13 cellular contexts compared by ENCODE assay signal in genomic region chr14:76964695-76965094, GRCh38.
DNase-seq lines count a peak whose midpoint lies in the region; ATAC-seq, FAIRE-seq and TF ChIP-seq lines count a peak whose summit lies in the region.
"Had no signal": no experiment of that assay in that cellular context is flagged by ENCODE, and none has a peak within 500 bp of the region (broad histone marks: within the 10 kb centered on the region; RNA-seq: fewer than 3 reads in every experiment).

No MANE protein-coding gene starts in this region.

- no TSS peak for BruUV-seq in OCI-LY7 (replicated peaks; lab: Mats Ljungman, UMichigan)
- no TSS peak for BruUV-seq in Calu3 (replicated peaks; lab: Mats Ljungman, UMichigan)

- H4K20me1 ChIP-seq in keratinocyte (ENCODE audit: control insufficient read depth, extremely low read depth, insufficient read depth, low read length): no peaks in the 10 kb centered on the region
- H4K20me1 ChIP-seq in OCI-LY7 (ENCODE audit: insufficient read depth, low read length): no peaks in the 10 kb centered on the region

- FAIRE-seq in keratinocyte (lab: Jason Lieb, UNC): no peak

- TF ChIP-seq EP300 in suprapubic skin (IDR thresholded peaks at IDR 0.05): no peak

- intact Hi-C loops in right cardiac atrium (cut with DNase I) (no loop called here), OCI-LY7 (cut with micrococcal nuclease; ENCODE audit: unreplicated experiment) (no loop called here), Calu3 (cut with micrococcal nuclease; ENCODE audit: unreplicated experiment) (loop anchor here (5.0 kb wide), 2 partner anchors 47 to 58 kb away; no protein-coding TSS in a partner anchor)

- peak overlapping the region; percentile 27 to 31 for H3K27ac ChIP-seq in right atrium auricular region
- no peak overlapping the region for H3K27ac ChIP-seq in right cardiac atrium (ENCODE audit: low read length)
- H3K27ac ChIP-seq in keratinocyte (ENCODE audit: control insufficient read depth, insufficient read depth, low read length): no peak overlapping the region
- peak overlapping the region; percentile 56 for H3K27ac ChIP-seq in suprapubic skin
- H3K27ac ChIP-seq in OCI-LY7 (ENCODE audit: low read depth, low read length, poor library complexity, severe bottlenecking): no peak overlapping the region
- H3K27ac ChIP-seq: esophagus muscularis mucosa, lower lobe of right lung had no signal

- DNase-seq in right atrium auricular region (ENCODE audit: low spot score) (no peak), right cardiac atrium (no peak), T-helper 17 cell (no peak), keratinocyte (ENCODE audit: low read depth, low spot score) (no peak), suprapubic skin (ENCODE audit: low spot score in 2 of 2) (no peak), OCI-LY7 (ENCODE audit: low spot score) (no peak), MG63 (no peak), Calu3 (no peak)
- DNase-seq: activated gamma-delta T cell, hypothalamus, lower lobe of right lung, Right ventricle myocardium superior had no signal

- peaks cover 3% of the 10 kb centered on the region for H3K9me1 ChIP-seq in keratinocyte (ENCODE audit: control insufficient read depth, extremely low read depth, insufficient read depth, low read length)

- H3K4me1 ChIP-seq in right atrium auricular region (peaks cover 0 to 25% of the 10 kb centered on the region in 2 donors), right cardiac atrium (ENCODE audit: control insufficient read depth, insufficient read depth, low read length) (no peaks in the 10 kb centered on the region), keratinocyte (ENCODE audit: control insufficient read depth, extremely low read depth, insufficient read depth, low read length) (peaks cover 33% of the 10 kb centered on the region), suprapubic skin (peaks cover 28% of the 10 kb centered on the region), OCI-LY7 (ENCODE audit: insufficient read depth, low read length, poor library complexity, severe bottlenecking) (peaks cover 16% of the 10 kb centered on the region)

- H3K27me3 ChIP-seq in right atrium auricular region (no peaks in the 10 kb centered on the region), right cardiac atrium (ENCODE audit: control insufficient read depth, insufficient read depth) (no peaks in the 10 kb centered on the region), keratinocyte (ENCODE audit: control insufficient read depth, extremely low read depth, insufficient read depth, low read length) (no peaks in the 10 kb centered on the region), suprapubic skin (no peaks in the 10 kb centered on the region), MG63 (no peaks in the 10 kb centered on the region)
- H3K27me3 ChIP-seq: esophagus muscularis mucosa had no signal

- ATAC-seq in right cardiac atrium: no peak
- no peak for ATAC-seq in T-helper 17 cell
- ATAC-seq: lower lobe of right lung had no signal

- H3K4me1 Mint-ChIP-seq in T-helper 17 cell: peaks cover 33% of the 10 kb centered on the region
- H3K4me1 Mint-ChIP-seq in Calu3 (ENCODE audit: low read depth, unreplicated experiment): peaks cover 55% of the 10 kb centered on the region

- H3K9ac ChIP-seq in keratinocyte (ENCODE audit: control insufficient read depth, extremely low read depth, insufficient read depth, low read length): peak overlapping the region; percentile 3

- H3K4me3 ChIP-seq in right atrium auricular region (no peak overlapping the region), right cardiac atrium (ENCODE audit: low read length) (no peak overlapping the region), keratinocyte (ENCODE audit: control insufficient read depth in 2 of 3, extremely low read depth in 1 of 3, insufficient read depth in 2 of 3, low read depth in 1 of 3, low read length in 3 of 3) (no peak overlapping the region), suprapubic skin (no peak overlapping the region), OCI-LY7 (ENCODE audit: low read depth, low read length, poor library complexity, severe bottlenecking) (no peak overlapping the region), MG63 (no peak overlapping the region)
- H3K4me3 ChIP-seq: esophagus muscularis mucosa, lower lobe of right lung had no signal

- dilution Hi-C loops in keratinocyte (cut with MboI; ENCODE audit: extremely low pct_ligation_motif_present, low sequenced_read_pairs): no loop called here

- H3K9me3 Mint-ChIP-seq in Calu3 (ENCODE audit: low read depth, unreplicated experiment): no peaks in the 10 kb centered on the region

- CTCF ChIA-PET in OCI-LY7 (lab: Charles Lee; ENCODE audit: unreplicated experiment) (no interaction called here), Calu3 (lab: Charles Lee) (interaction anchor here (0.6 kb wide), 1 partner anchor 19 kb away, joined by 7 read pairs; no protein-coding TSS in a partner anchor)

- peaks cover 17% of the 10 kb centered on the region for H3K36me3 ChIP-seq in right atrium auricular region
- H3K36me3 ChIP-seq in keratinocyte (ENCODE audit: control insufficient read depth in 2 of 2, extremely low read depth in 1 of 2, insufficient read depth in 2 of 2, low read length in 2 of 2): no peaks in the 10 kb centered on the region
- H3K36me3 ChIP-seq in suprapubic skin: no peaks in the 10 kb centered on the region
- H3K36me3 ChIP-seq in OCI-LY7 (ENCODE audit: insufficient read depth, low read length): no peaks in the 10 kb centered on the region
- no peaks in the 10 kb centered on the region for H3K36me3 ChIP-seq in MG63
- H3K36me3 ChIP-seq: esophagus muscularis mucosa, lower lobe of right lung had no signal

- WGBS in right cardiac atrium: 63% methylated on average over 5 of the region's 5 CpGs
- WGBS in suprapubic skin: 74% methylated on average over 5 of the region's 5 CpGs

- H3K27ac Mint-ChIP-seq in T-helper 17 cell (peak overlapping the region; percentile 99), Calu3 (ENCODE audit: unreplicated experiment) (no peak overlapping the region)

- H3K4me2 ChIP-seq in keratinocyte (ENCODE audit: control insufficient read depth, extremely low read depth, insufficient read depth, low read depth, low read length) (no peak overlapping the region), OCI-LY7 (ENCODE audit: low read length) (no peak overlapping the region)

- H3K4me3 Mint-ChIP-seq in T-helper 17 cell (no peak overlapping the region), Calu3 (ENCODE audit: low read depth, unreplicated experiment) (no peak overlapping the region)

- no peaks in the 10 kb centered on the region for H3K9me2 ChIP-seq in OCI-LY7 (ENCODE audit: insufficient read depth, low read length)

- no peak for TF ChIP-seq CTCF in right atrium auricular region (IDR thresholded peaks at IDR 0.05)
- no peak for TF ChIP-seq CTCF in keratinocyte (optimal IDR thresholded peaks at IDR 0.05 in 1 of 3, IDR thresholded peaks at IDR 0.05 in 1 of 3, conservative IDR thresholded peaks at IDR 0.05 in 1 of 3; ENCODE audit: extremely low read depth in 1 of 3, insufficient read depth in 2 of 3, low read length in 3 of 3)
- no peak for TF ChIP-seq CTCF in suprapubic skin (IDR thresholded peaks at IDR 0.05)
- TF ChIP-seq CTCF in OCI-LY7 (conservative IDR thresholded peaks at IDR 0.05; ENCODE audit: low read length): no peak
- TF ChIP-seq CTCF in Calu3 (IDR thresholded peaks at IDR 0.05; ENCODE audit: unreplicated experiment): no peak

- no peak for TF ChIP-seq POLR2A in suprapubic skin (IDR thresholded peaks at IDR 0.05)

- H2AFZ ChIP-seq in keratinocyte (ENCODE audit: control insufficient read depth, low read length) (no peak overlapping the region), OCI-LY7 (ENCODE audit: low read length) (no peak overlapping the region)

- H3K36me3 Mint-ChIP-seq in T-helper 17 cell (ENCODE audit: low read depth) (no peaks in the 10 kb centered on the region), Calu3 (ENCODE audit: insufficient read depth, unreplicated experiment) (peaks cover 14% of the 10 kb centered on the region)

- H3K27me3 Mint-ChIP-seq in T-helper 17 cell (no peaks in the 10 kb centered on the region), Calu3 (ENCODE audit: unreplicated experiment) (no peaks in the 10 kb centered on the region)

- POLR2A ChIA-PET in OCI-LY7 (lab: Charles Lee): no interaction called here

- H3K79me2 ChIP-seq in keratinocyte (ENCODE audit: control insufficient read depth, insufficient read depth, low read length) (no peaks in the 10 kb centered on the region), OCI-LY7 (ENCODE audit: insufficient read depth, low read depth, low read length) (no peaks in the 10 kb centered on the region)

- no peaks in the 10 kb centered on the region for H3K9me3 ChIP-seq in right atrium auricular region
- H3K9me3 ChIP-seq in right cardiac atrium (ENCODE audit: control insufficient read depth, low read length): no peaks in the 10 kb centered on the region
- H3K9me3 ChIP-seq in T-helper 17 cell (ENCODE audit: control insufficient read depth, low read length, poor library complexity, severe bottlenecking): no peaks in the 10 kb centered on the region
- H3K9me3 ChIP-seq in keratinocyte (ENCODE audit: control insufficient read depth, low read depth, low read length): no peaks in the 10 kb centered on the region
- H3K9me3 ChIP-seq in suprapubic skin: no peaks in the 10 kb centered on the region
- H3K9me3 ChIP-seq in OCI-LY7 (ENCODE audit: low read length): no peaks in the 10 kb centered on the region
- H3K9me3 ChIP-seq in MG63: no peaks in the 10 kb centered on the region
- H3K9me3 ChIP-seq: esophagus muscularis mucosa, lower lobe of right lung had no signal

Comparison
In these comparisons a context has a peak if more than half of its experiments do, and no peak if none do; other contexts are left out.
1. H3K27ac ChIP-seq: peak in right atrium auricular region (2 of 2) and suprapubic skin (single experiment); none in right cardiac atrium (single experiment), keratinocyte (single experiment) and OCI-LY7 (single experiment).